In the genomic region with DNA sequence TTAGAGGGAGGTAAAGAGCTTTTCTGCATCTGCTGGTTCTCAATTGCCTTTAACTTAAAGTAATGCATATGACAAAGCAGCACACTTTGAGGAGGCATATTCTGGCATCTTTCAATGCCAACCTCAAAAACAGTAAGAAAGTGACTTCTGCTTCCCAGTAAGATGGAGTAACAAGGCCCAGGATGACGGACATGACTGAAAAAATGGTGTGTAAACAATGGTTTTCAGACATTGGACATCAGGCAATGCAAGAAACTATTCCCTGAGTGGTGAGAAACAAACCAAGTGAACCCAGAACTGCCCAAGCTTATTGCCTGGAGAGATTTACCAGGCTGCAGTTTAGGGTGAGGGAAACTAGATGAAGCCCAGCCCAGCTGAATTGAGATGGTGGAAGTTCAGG, we compare ENCODE assay signal across 16 cellular contexts. TPM values are rescaled to one million over a fixed set of nuclear protein-coding genes. Genes with fewer than 3 reads are reported as not detected.
DNase-seq lines count a peak whose midpoint lies in the region; ATAC-seq, FAIRE-seq and TF ChIP-seq lines count a peak whose summit lies in the region.
"Had no signal": no experiment of that assay in that cellular context is flagged by ENCODE, and none has a peak within 500 bp of the region (broad histone marks: within the 10 kb centered on the region; RNA-seq: fewer than 3 reads in every experiment).

No MANE protein-coding gene starts in this region.

- no peak overlapping the region for H2BK120ac ChIP-seq in mesenchymal stem cell (ENCODE audit: low read depth, low read length)

- no peak overlapping the region for H3K4ac ChIP-seq in mesenchymal stem cell (ENCODE audit: low read depth in 1 of 2, low read length in 2 of 2)

- no peak overlapping the region for H2BK12ac ChIP-seq in mesenchymal stem cell (ENCODE audit: low read length in 2 of 2)

- intact Hi-C loops in HepG2 (cut with micrococcal nuclease; ENCODE audit: unreplicated experiment) (no loop called here), right lobe of liver (cut with DNase I) (no loop called here)

- H2BK15ac ChIP-seq in mesenchymal stem cell (ENCODE audit: low read depth, poor library complexity, severe bottlenecking) = no peak overlapping the region

- CTCF ChIA-PET in HepG2 (lab: Yijun Ruan, JAX; ENCODE audit: low intra/inter-chr PET ratio, low total read pairs) (no interaction called here), SK-N-SH (lab: Yijun Ruan, JAX) (interaction anchor here (1.5 kb wide), 1 partner anchor 135 kb away, joined by 5 read pairs; no protein-coding TSS in a partner anchor)

- no peak overlapping the region for H4K91ac ChIP-seq in mesenchymal stem cell (ENCODE audit: low read length)

- POLR2A ChIA-PET in HepG2 (lab: Yijun Ruan, JAX) = no interaction called here
- POLR2A ChIA-PET in SK-N-SH (lab: Yijun Ruan, JAX) = no interaction called here

- WGBS in HepG2 (ENCODE audit: low lambda C conversion rate) = 0% methylated on average over 1 of the region's 1 CpG
- 0% methylated on average over 1 of the region's 1 CpG for WGBS in right lobe of liver (ENCODE audit: insufficient coverage, low coverage, low lambda C conversion rate, missing lambda C conversion rate)
- WGBS in mesenchymal stem cell = 47% methylated on average over 1 of the region's 1 CpG
- WGBS in SK-N-SH (ENCODE audit: low lambda C conversion rate) = 0% methylated on average over 1 of the region's 1 CpG

- H3K9me2 ChIP-seq in SK-N-SH = no peaks in the 10 kb centered on the region

- H3K36me3 ChIP-seq in HepG2 (replicated peaks in 1 of 2; ENCODE audit: control insufficient read depth in 1 of 2, insufficient read depth in 2 of 2, low read length in 2 of 2) (no peaks in the 10 kb centered on the region), right lobe of liver (no peaks in the 10 kb centered on the region), mesenchymal stem cell (ENCODE audit: control insufficient read depth in 1 of 2, insufficient read depth in 2 of 2, low read depth in 1 of 2, low read length in 2 of 2) (no peaks in the 10 kb centered on the region), osteoblast (ENCODE audit: insufficient read depth, low read length) (no peaks in the 10 kb centered on the region), SK-N-SH (replicated peaks in 1 of 2; ENCODE audit: control insufficient read depth in 1 of 2, insufficient read depth in 2 of 2, low read length in 1 of 2) (no peaks in the 10 kb centered on the region)
- H3K36me3 ChIP-seq: HAP-1 had no signal

- no peak overlapping the region for H3K4me3 ChIP-seq in HepG2 (replicated peaks in 1 of 3; ENCODE audit: insufficient read depth in 1 of 3, low read depth in 2 of 3, low read length in 3 of 3)
- no peak overlapping the region for H3K4me3 ChIP-seq in right lobe of liver
- no peak overlapping the region for H3K4me3 ChIP-seq in mesenchymal stem cell (ENCODE audit: insufficient read depth in 1 of 2, low read depth in 1 of 2, low read length in 2 of 2)
- H3K4me3 ChIP-seq in osteoblast (ENCODE audit: insufficient read depth, low read length) = no peak overlapping the region
- no peak overlapping the region for H3K4me3 ChIP-seq in SK-N-SH (ENCODE audit: low read depth in 2 of 2, low read length in 1 of 2)
- H3K4me3 ChIP-seq: GM23248, HAP-1 had no signal

- H3K79me1 ChIP-seq in mesenchymal stem cell (replicated peaks; ENCODE audit: low read length, poor library complexity, severe bottlenecking) = no peaks in the 10 kb centered on the region

- peak overlapping the region; percentile 61 for H2AFZ ChIP-seq in HepG2 (ENCODE audit: low read length)
- H2AFZ ChIP-seq in mesenchymal stem cell (ENCODE audit: low read depth, low read length) = no peak overlapping the region
- peak overlapping the region; percentile 7 for H2AFZ ChIP-seq in osteoblast (ENCODE audit: low read length)
- H2AFZ ChIP-seq in SK-N-SH (ENCODE audit: low read depth) = no peak overlapping the region
- H2AFZ ChIP-seq: GM23248 had no signal

- DNase-seq in HepG2 (ENCODE audit: low spot score) = peak; percentile 30
- DNase-seq in right lobe of liver = no peak
- DNase-seq in mesenchymal stem cell = no peak
- no peak for DNase-seq in osteoblast (ENCODE audit: insufficient read length, low spot score, missing footprints)
- no peak for DNase-seq in 8988T
- no peak for DNase-seq in NCI-H1930 (lab: John Stamatoyannopoulos, UW)
- DNase-seq in SK-N-SH = no peak
- DNase-seq: C1 segment of cervical spinal cord; Calu3; CD4-positive, alpha-beta T cell; DMS 273 treated with DMSO at 0.1 percent for 48 hours; GM23248 had no signal

- H3K23ac ChIP-seq in mesenchymal stem cell (ENCODE audit: low read length in 2 of 2) = no peak overlapping the region

- peak overlapping the region in 1 of 2 experiments; percentile 37 for H3K18ac ChIP-seq in mesenchymal stem cell (ENCODE audit: low read depth in 1 of 2, low read length in 2 of 2)

- H3K14ac ChIP-seq in mesenchymal stem cell (ENCODE audit: low read length in 2 of 2) = no peak overlapping the region

- no peak overlapping the region for H4K8ac ChIP-seq in mesenchymal stem cell (ENCODE audit: low read length)

- no peak for TF ChIP-seq CTCF in HepG2 (CRISPR knock-in tag; IDR thresholded peaks at IDR 0.05)
- no peak for TF ChIP-seq CTCF in right lobe of liver (IDR thresholded peaks at IDR 0.05)
- no peak for TF ChIP-seq CTCF in osteoblast (IDR thresholded peaks at IDR 0.05; ENCODE audit: extremely low read depth, low read depth, low read length)
- no peak for TF ChIP-seq CTCF in SK-N-SH (IDR thresholded peaks at IDR 0.05)

- no peaks in the 10 kb centered on the region for H3K9me3 ChIP-seq in HepG2 (ENCODE audit: low read length)
- no peaks in the 10 kb centered on the region for H3K9me3 ChIP-seq in right lobe of liver
- no peaks in the 10 kb centered on the region for H3K9me3 ChIP-seq in mesenchymal stem cell (ENCODE audit: control insufficient read depth, low read length)
- H3K9me3 ChIP-seq in osteoblast (ENCODE audit: low read depth, low read length) = no peaks in the 10 kb centered on the region
- H3K9me3 ChIP-seq in SK-N-SH = no peaks in the 10 kb centered on the region
- H3K9me3 ChIP-seq: HAP-1 had no signal

- H3K4me1 ChIP-seq in HepG2 (ENCODE audit: insufficient read depth, low read length) = peaks cover 72% of the 10 kb centered on the region
- no peaks in the 10 kb centered on the region for H3K4me1 ChIP-seq in right lobe of liver
- no peaks in the 10 kb centered on the region for H3K4me1 ChIP-seq in mesenchymal stem cell (ENCODE audit: control insufficient read depth, insufficient read depth, low read depth, low read length)
- H3K4me1 ChIP-seq in osteoblast (ENCODE audit: insufficient read depth, low read length) = no peaks in the 10 kb centered on the region
- H3K4me1 ChIP-seq in SK-N-SH (ENCODE audit: control insufficient read depth in 1 of 2, insufficient read depth in 2 of 2, low read depth in 1 of 2, low read length in 1 of 2) = peaks cover 0 to 2% of the 10 kb centered on the region in 2 experiments; a peak in 1 of 4 replicates
- H3K4me1 ChIP-seq: HAP-1 had no signal

- H3K79me2 ChIP-seq in HepG2 (ENCODE audit: insufficient read depth, low read length) = no peaks in the 10 kb centered on the region
- H3K79me2 ChIP-seq in osteoblast (ENCODE audit: insufficient read depth, low read length) = no peaks in the 10 kb centered on the region
- no peaks in the 10 kb centered on the region for H3K79me2 ChIP-seq in SK-N-SH (ENCODE audit: insufficient read depth)

- TF ChIP-seq RAD21 in HepG2 (CRISPR knock-in tag; IDR thresholded peaks at IDR 0.05) (no peak), SK-N-SH (IDR thresholded peaks at IDR 0.05; ENCODE audit: low read length) (no peak)

- no TSS peak for BruUV-seq in HepG2 (replicated peaks; lab: Mats Ljungman, UMichigan)

- no peak overlapping the region for H2AK5ac ChIP-seq in mesenchymal stem cell (ENCODE audit: low read length, severe bottlenecking)

- TF ChIP-seq POLR2A in HepG2 (IDR thresholded peaks at IDR 0.05; ENCODE audit: insufficient read depth in 1 of 2, low read depth in 2 of 2, low read length in 2 of 2) (no peak), right lobe of liver (IDR thresholded peaks at IDR 0.05) (no peak)

- TF ChIP-seq EP300 in HepG2 (IDR thresholded peaks at IDR 0.05; ENCODE audit: low read depth in 2 of 2, low read length in 2 of 2) = no peak
- TF ChIP-seq EP300 in HepG2 (CRISPR knock-in tag; IDR thresholded peaks at IDR 0.05; ENCODE audit: borderline replicate concordance) = no peak
- no peak for TF ChIP-seq EP300 in SK-N-SH (IDR thresholded peaks at IDR 0.05; ENCODE audit: borderline replicate concordance in 1 of 2, low read depth in 1 of 2, low read length in 1 of 2)

- H3K27ac ChIP-seq in HepG2 (ENCODE audit: extremely low read length, insufficient read depth, low read length) (peak overlapping the region; percentile 47), right lobe of liver (no peak overlapping the region), mesenchymal stem cell (ENCODE audit: low read length, poor library complexity, severe bottlenecking) (peak overlapping the region; percentile 48), osteoblast (ENCODE audit: low read depth, low read length) (no peak overlapping the region), SK-N-SH (ENCODE audit: low read depth in 2 of 2, low read length in 1 of 2) (no peak overlapping the region)
- H3K27ac ChIP-seq: 22Rv1, GM23248 had no signal

- peak; percentile 35 for ATAC-seq in HepG2
- no peak for ATAC-seq in right lobe of liver
- no peak for ATAC-seq in GM19324 (IDR thresholded peaks at IDR 0.05; ENCODE audit: low FRiP score, unreplicated experiment)

- no peak overlapping the region for H3K4me2 ChIP-seq in HepG2 (ENCODE audit: low read depth, low read length)
- H3K4me2 ChIP-seq in mesenchymal stem cell (ENCODE audit: low read length, poor library complexity, severe bottlenecking) = no peak overlapping the region
- no peak overlapping the region for H3K4me2 ChIP-seq in osteoblast (ENCODE audit: insufficient read depth, low read length)
- H3K4me2 ChIP-seq in SK-N-SH = no peak overlapping the region

- H3K9ac ChIP-seq in HepG2 (ENCODE audit: insufficient read depth, low read depth, low read length) = peak overlapping the region; percentile 1; the same call in 1 of the 2 replicates
- no peak overlapping the region for H3K9ac ChIP-seq in mesenchymal stem cell (ENCODE audit: low read length)
- H3K9ac ChIP-seq in SK-N-SH = no peak overlapping the region
- H3K9ac ChIP-seq: GM23248 had no signal

- no peaks in the 10 kb centered on the region for H4K20me1 ChIP-seq in HepG2 (ENCODE audit: insufficient read depth, low read length)
- H4K20me1 ChIP-seq in osteoblast (ENCODE audit: insufficient read depth, low read length) = no peaks in the 10 kb centered on the region
- no peaks in the 10 kb centered on the region for H4K20me1 ChIP-seq in SK-N-SH (ENCODE audit: insufficient read depth)

- no peak overlapping the region for H2BK5ac ChIP-seq in mesenchymal stem cell (ENCODE audit: low read depth, low read length, poor library complexity, severe bottlenecking)

- H3K27me3 ChIP-seq in HepG2 (ENCODE audit: control insufficient read depth in 1 of 2, insufficient read depth in 2 of 2, low read length in 2 of 2) (no peaks in the 10 kb centered on the region), right lobe of liver (no peaks in the 10 kb centered on the region), mesenchymal stem cell (ENCODE audit: control insufficient read depth in 1 of 2, insufficient read depth in 1 of 2, low read length in 2 of 2) (no peaks in the 10 kb centered on the region), osteoblast (ENCODE audit: insufficient read depth, low read length) (no peaks in the 10 kb centered on the region), SK-N-SH (ENCODE audit: insufficient read depth) (no peaks in the 10 kb centered on the region; the same call in 1 of the 2 replicates)

- H3F3A ChIP-seq in SK-N-SH (replicated peaks; ENCODE audit: insufficient read depth) = no peaks in the 10 kb centered on the region

- no peak for FAIRE-seq in HepG2 (lab: Jason Lieb, UNC)
- FAIRE-seq: GM18507 had no signal

- in situ Hi-C loops in HepG2 (cut with HindIII; ENCODE audit: extremely low pct_ligation_motif_present, low pct_unique_long_range_greater_than_20kb) = no loop called here

RNA-seq across cellular contexts. Expression of a gene that starts 39.8 kb away (rescaled TPM):
- total RNA-seq in HepG2 (2016; rRNA removed; fragmentation: Illumina TruSeq; extraction: Trizol) = 18.5 and 19.4 TPM in 2 replicates
- 3.7 and 4.6 TPM in 2 replicates for total RNA-seq in HepG2 (2016; cell fraction: cytosol; rRNA removed; fragmentation: Illumina TruSeq; extraction: Trizol; ENCODE audit: low read depth)
- 19.8 and 20.5 TPM in 2 replicates for total RNA-seq in HepG2 (2016; cell fraction: insoluble cytoplasmic fraction; rRNA removed; fragmentation: Illumina TruSeq; extraction: Trizol)
- 7.6 and 10.4 TPM in 2 replicates for total RNA-seq in HepG2 (2016; cell fraction: membrane; rRNA removed; fragmentation: Illumina TruSeq; extraction: Trizol)
- total RNA-seq in HepG2 (2016; cell fraction: nucleus; rRNA removed; fragmentation: Illumina TruSeq; extraction: Trizol) = 28.5 and 32.5 TPM in 2 replicates
- 9.8 and 14.3 TPM in 2 replicates for polyA plus RNA-seq in HepG2 (2011; rRNA removed)
- 4.3 and 4.7 TPM in 2 replicates for polyA plus RNA-seq in HepG2 (2011; cell fraction: cytosol; rRNA removed)
- 19.0 and 22.8 TPM in 2 replicates for polyA plus RNA-seq in HepG2 (2011; cell fraction: nucleus; rRNA removed)
- 5.4 and 7.7 TPM in 2 replicates for polyA plus RNA-seq in HepG2 (2012)
- polyA plus RNA-seq in HepG2 (2016; cell fraction: cytosol; fragmentation: Illumina TruSeq; extraction: Trizol; ENCODE audit: low read depth) = 1.6 and 1.8 TPM in 2 replicates
- polyA plus RNA-seq in HepG2 (2016; cell fraction: insoluble cytoplasmic fraction; fragmentation: Illumina TruSeq; extraction: Trizol; ENCODE audit: low read depth) = 9.2 and 10.2 TPM in 2 replicates
- 3.8 and 4.1 TPM in 2 replicates for polyA plus RNA-seq in HepG2 (2016; cell fraction: membrane; fragmentation: Illumina TruSeq; extraction: Trizol; ENCODE audit: low read depth)
- 20.6 and 23.2 TPM in 2 replicates for polyA plus RNA-seq in HepG2 (2016; cell fraction: nucleus; fragmentation: Illumina TruSeq; extraction: Trizol; ENCODE audit: insufficient read depth, low read depth)
- 0.61 and 32.6 TPM in 2 replicates for polyA minus RNA-seq in HepG2 (2011; rRNA and poly(A)+ RNA removed; ENCODE audit: low replicate concordance)
- polyA minus RNA-seq in HepG2 (2011; cell fraction: cytosol; rRNA and poly(A)+ RNA removed) = 14.8 and 15.7 TPM in 2 replicates
- polyA minus RNA-seq in HepG2 (2011; cell fraction: nucleus; rRNA and poly(A)+ RNA removed) = 59.2 and 75.3 TPM in 2 replicates
- 1 to 10 TPM; 4.5 to 9.9 (median 7.6) TPM for total RNA-seq in right lobe of liver
- 7.9 TPM for polyA plus RNA-seq in mesenchymal stem cell (2013, experiment 1 of 2)
- polyA plus RNA-seq in mesenchymal stem cell (2013, experiment 2 of 2) = 7.9 TPM
- total RNA-seq in osteoblast = 14.1 and 18.5 TPM in 2 replicates
- polyA plus RNA-seq in SK-N-SH (2012; rRNA removed) = 0.54 and 0.78 TPM in 2 replicates
- polyA plus RNA-seq in SK-N-SH (2012; cell fraction: cytosol; rRNA removed) = 0.47 and 0.51 TPM in 2 replicates
- polyA plus RNA-seq in SK-N-SH (2012; cell fraction: nucleus; rRNA removed) = 1.3 and 2.6 TPM in 2 replicates

Comparison
In these comparisons a context has a peak if more than half of its experiments do, and no peak if none do; other contexts are left out.
1. H3K27ac ChIP-seq: peak in HepG2 (single experiment) and mesenchymal stem cell (single experiment); none in right lobe of liver (0 of 3), osteoblast (single experiment) and SK-N-SH (0 of 2).
2. H2AFZ ChIP-seq: peak in HepG2 (single experiment) and osteoblast (single experiment); none in mesenchymal stem cell (single experiment) and SK-N-SH (single experiment).